In the genomic region with DNA sequence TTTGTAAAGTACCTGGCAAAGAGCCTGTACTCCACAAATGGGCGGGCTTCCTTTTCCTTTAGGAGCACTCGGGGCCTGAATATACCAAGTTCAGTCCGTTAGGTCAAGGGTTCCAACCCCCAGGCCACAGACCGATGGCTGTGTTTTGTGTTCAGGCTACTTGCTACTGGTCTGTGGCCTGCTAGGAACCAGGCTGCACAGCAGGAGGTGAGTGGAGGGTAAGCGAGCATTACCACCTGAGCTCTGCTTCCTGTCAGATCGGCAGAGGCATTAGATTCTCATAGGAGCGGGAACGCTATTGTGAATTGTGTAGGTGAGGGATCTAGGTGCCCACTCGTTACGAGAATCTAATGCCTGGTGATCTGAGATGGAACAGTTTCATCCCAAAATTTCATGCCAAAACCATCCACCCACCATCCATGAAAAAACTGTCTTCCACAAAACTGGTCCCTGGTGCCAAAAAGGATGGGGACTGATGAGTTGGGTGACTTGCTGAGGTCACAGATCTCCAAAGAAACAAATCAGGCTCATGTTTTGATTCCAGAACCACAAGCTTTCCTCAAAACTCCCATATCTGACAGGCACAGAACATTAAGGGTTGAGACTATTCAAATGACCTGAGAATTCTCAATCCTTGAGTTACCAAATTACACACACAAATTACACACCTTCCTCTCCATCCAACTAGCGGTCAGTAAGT, we compare ENCODE assay signal across 13 cellular contexts. TPM values are rescaled to one million over a fixed set of nuclear protein-coding genes. Genes with fewer than 3 reads are reported as not detected.
"Had no signal": no experiment of that assay in that cellular context is flagged by ENCODE, and none has a peak within 500 bp of the region (broad histone marks: within the 10 kb centered on the region; RNA-seq: fewer than 3 reads in every experiment).

No MANE protein-coding gene starts in this region.

- H3K36me3 Mint-ChIP-seq: activated CD8-positive, alpha-beta memory T cell treated with anti-CD3 and anti-CD28 coated beads, Interleukin-2, amount 10 ng/mL, durations not matched to agents 7 days and 5 days; activated naive CD8-positive, alpha-beta T cell; mesothelial cell of epicardium had no signal

- ATAC-seq: activated CD8-positive, alpha-beta memory T cell treated with anti-CD3 and anti-CD28 coated beads, Interleukin-2, amount 10 ng/mL, durations not matched to agents 7 days and 5 days; heart right ventricle; right cardiac atrium; T-helper 17 cell had no signal

- H3K27ac ChIP-seq: heart right ventricle had no signal

- H3K36me3 ChIP-seq: heart right ventricle had no signal

- DNase-seq: activated CD4-positive, alpha-beta T cell treated with anti-CD3 and anti-CD28 coated beads, Interleukin-2, amount 50 U/mL, for 48 hours; activated CD8-positive, alpha-beta memory T cell treated with anti-CD3 and anti-CD28 coated beads, Interleukin-2, amount 10 ng/mL, durations not matched to agents 7 days and 5 days; activated effector memory CD4-positive, alpha-beta T cell treated with anti-CD3 and anti-CD28 coated beads, Interleukin-2, amount 50 U/mL, for 16 hours; activated T-cell treated with anti-CD3 and anti-CD28 coated beads, Interleukin-2, amount 50 U/mL, for 24 hours; amygdala; heart right ventricle; kidney glomerular epithelial cell; right cardiac atrium; small intestine; T-helper 17 cell; trophoblast cell had no signal

- H3K27ac Mint-ChIP-seq: activated CD8-positive, alpha-beta memory T cell treated with anti-CD3 and anti-CD28 coated beads, Interleukin-2, amount 10 ng/mL, durations not matched to agents 7 days and 5 days; activated naive CD8-positive, alpha-beta T cell; activated T-cell treated with anti-CD3 and anti-CD28 coated beads, Interleukin-2, amount 50 U/mL, for 24 hours; mesothelial cell of epicardium; T-helper 17 cell had no signal

- H3K9me3 Mint-ChIP-seq: activated T-cell treated with anti-CD3 and anti-CD28 coated beads, Interleukin-2, amount 50 U/mL, for 24 hours; mesothelial cell of epicardium had no signal

- H3K4me3 Mint-ChIP-seq: activated CD8-positive, alpha-beta memory T cell treated with anti-CD3 and anti-CD28 coated beads, Interleukin-2, amount 10 ng/mL, durations not matched to agents 7 days and 5 days; activated naive CD8-positive, alpha-beta T cell; activated T-cell treated with anti-CD3 and anti-CD28 coated beads, Interleukin-2, amount 50 U/mL, for 24 hours; mesothelial cell of epicardium; T-helper 17 cell had no signal

- H3K9me3 ChIP-seq: heart right ventricle had no signal

- H3K4me3 ChIP-seq: heart right ventricle had no signal

RNA-seq across cellular contexts. Expression of gene CSRP2, which starts 4.2 kb away (rescaled TPM):
- total RNA-seq: T-helper 17 cell had no signal
